ENCODE assay signal across 13 cellular contexts in genomic region chr3:132595036-132595435, GRCh38. TPM values are rescaled to one million over a fixed set of nuclear protein-coding genes. Genes with fewer than 3 reads are reported as not detected.
DNase-seq lines count a peak whose midpoint lies in the region; ATAC-seq and TF ChIP-seq lines count a peak whose summit lies in the region.
"Had no signal": no experiment of that assay in that cellular context is flagged by ENCODE, and none has a peak within 500 bp of the region (broad histone marks: within the 10 kb centered on the region; RNA-seq: fewer than 3 reads in every experiment).

No MANE protein-coding gene starts in this region.

- no peak for ATAC-seq in activated T-helper 17 cell treated with anti-CD3 and anti-CD28 coated beads, Interleukin-2, amount 50 U/mL, for 72 hours (replicated peaks)
- ATAC-seq in GM19324 (IDR thresholded peaks at IDR 0.05; ENCODE audit: low FRiP score, unreplicated experiment) (no peak), GM21367 (IDR thresholded peaks at IDR 0.05; ENCODE audit: unreplicated experiment) (no peak)

- no peak overlapping the region for H3K4me3 ChIP-seq in AG04449 (ENCODE audit: low read depth, low read length)

- H3K27me3 Mint-ChIP-seq in activated T-helper 17 cell treated with anti-CD3 and anti-CD28 coated beads, Interleukin-2, amount 50 U/mL, for 72 hours, result no peaks in the 10 kb centered on the region
- H3K27me3 Mint-ChIP-seq in type B pancreatic cell, result no peaks in the 10 kb centered on the region

- TF ChIP-seq CTCF in AG04449 (IDR thresholded peaks at IDR 0.05; ENCODE audit: insufficient read depth, low read length, missing control alignments), result no peak
- TF ChIP-seq CTCF in type B pancreatic cell (conservative IDR thresholded peaks at IDR 0.05), result no peak

- H3K4me3 Mint-ChIP-seq in activated T-helper 17 cell treated with anti-CD3 and anti-CD28 coated beads, Interleukin-2, amount 50 U/mL, for 72 hours, result no peak overlapping the region
- H3K4me3 Mint-ChIP-seq in type B pancreatic cell, result no peak overlapping the region

- peaks cover 62% of the 10 kb centered on the region for H3K36me3 Mint-ChIP-seq in activated T-helper 17 cell treated with anti-CD3 and anti-CD28 coated beads, Interleukin-2, amount 50 U/mL, for 72 hours (ENCODE audit: low read depth)
- H3K36me3 Mint-ChIP-seq in type B pancreatic cell, result peaks cover 20% of the 10 kb centered on the region

- DNase-seq in AG04449 (ENCODE audit: low read depth, low spot score), result peak; percentile 59
- peak; percentile 76 for DNase-seq in HT1080 (ENCODE audit: low read depth)
- DNase-seq in glomerular visceral epithelial cell (ENCODE audit: extremely low spot score), result peak; percentile 12
- DNase-seq in GM19238 (ENCODE audit: insufficient read length, low spot score), result no peak
- no peak for DNase-seq in type B pancreatic cell (ENCODE audit: extremely low spot score, unreplicated experiment)
- DNase-seq: activated CD4-positive, alpha-beta T cell treated with anti-CD3 and anti-CD28 coated beads, Interleukin-2, amount 50 U/mL, for 4 hours; BE2C; NCI-H1436; Right ventricle myocardium superior; stimulated activated CD4-positive, alpha-beta T cell treated with anti-CD3 and anti-CD28 coated beads, Interleukin-15, amount 100 ng/mL, for 24 hours had no signal

- no peaks in the 10 kb centered on the region for H3K9me3 Mint-ChIP-seq in activated T-helper 17 cell treated with anti-CD3 and anti-CD28 coated beads, Interleukin-2, amount 50 U/mL, for 72 hours
- H3K9me3 Mint-ChIP-seq in type B pancreatic cell, result no peaks in the 10 kb centered on the region

- POLR2A ChIA-PET in AG04449 (lab: Yijun Ruan, JAX), result interaction anchor here (0.7 kb wide), 1 partner anchor 11 kb away, joined by 3 read pairs; no protein-coding TSS in a partner anchor

- peak overlapping the region; percentile 29 for H3K27ac Mint-ChIP-seq in activated T-helper 17 cell treated with anti-CD3 and anti-CD28 coated beads, Interleukin-2, amount 50 U/mL, for 72 hours
- no peak overlapping the region for H3K27ac Mint-ChIP-seq in type B pancreatic cell

- CTCF ChIA-PET in AG04449 (lab: Yijun Ruan, JAX), result interaction anchor here (1.1 to 2.2 kb wide), 3 partner anchors 44 to 60 kb away, joined by 3 to 8 read pairs (median 3); no protein-coding TSS in a partner anchor

- H3K4me1 Mint-ChIP-seq in activated T-helper 17 cell treated with anti-CD3 and anti-CD28 coated beads, Interleukin-2, amount 50 U/mL, for 72 hours, result no peaks in the 10 kb centered on the region
- H3K4me1 Mint-ChIP-seq in type B pancreatic cell (ENCODE audit: unreplicated experiment), result peaks cover 6% of the 10 kb centered on the region

RNA-seq across cellular contexts. Expression of gene ACKR4, which starts 2.0 kb away (rescaled TPM):
- total RNA-seq in HT1080 (2014; rRNA removed; shearing (Covaris generic)), result not detected in 2 replicates
- polyA plus RNA-seq in HT1080 (2015; cell fraction: cytosol; rRNA removed), result not detected in 2 replicates
- 0.32 TPM in 1 of 2 replicates, not detected in the other for polyA plus RNA-seq in HT1080 (2015; cell fraction: nucleus; rRNA removed)
- total RNA-seq in activated T-helper 17 cell treated with anti-CD3 and anti-CD28 coated beads, Interleukin-2, amount 50 U/mL, for 72 hours, result under 1 TPM in 1 of 2 donors, not detected in 1; 0.21 TPM
- 0.29 and 1.9 TPM in 2 replicates for total RNA-seq in type B pancreatic cell (ENCODE audit: low replicate concordance)

Comparison
In these comparisons a context has a peak if more than half of its experiments do, and no peak if none do; other contexts are left out.
1. DNase-seq: peak in AG04449 (single experiment), HT1080 (single experiment) and glomerular visceral epithelial cell (single experiment); none in GM19238 (single experiment) and type B pancreatic cell (single experiment).